In the genomic region with DNA sequence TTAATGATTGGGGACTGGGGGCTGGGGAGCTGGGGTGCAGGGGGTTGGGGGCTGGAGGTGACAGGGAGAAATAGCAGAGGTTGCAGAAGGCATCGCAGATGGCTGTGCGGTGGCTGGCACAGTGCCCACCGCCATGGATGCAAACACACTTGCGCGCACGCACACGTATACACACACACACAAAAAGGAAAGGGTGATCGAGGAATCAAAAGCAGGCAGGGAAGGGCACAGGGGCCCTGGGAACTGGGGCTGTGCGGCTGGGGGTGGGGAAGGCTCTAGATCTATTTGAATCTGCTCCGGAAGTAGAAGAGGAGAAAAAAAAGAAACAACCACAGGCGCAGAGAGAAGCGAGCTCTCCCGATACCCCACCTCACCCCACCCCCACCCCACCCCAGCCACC, we compare ENCODE assay signal across 10 cellular contexts. TPM values are rescaled to one million over a fixed set of nuclear protein-coding genes. Genes with fewer than 3 reads are reported as not detected.
A peak's percentile ranks its signal among the peaks of the same experiment; 100 is the strongest.
DNase-seq lines count a peak whose midpoint lies in the region; ATAC-seq and TF ChIP-seq lines count a peak whose summit lies in the region.
"Had no signal": no experiment of that assay in that cellular context is flagged by ENCODE, and none has a peak within 500 bp of the region (broad histone marks: within the 10 kb centered on the region; RNA-seq: fewer than 3 reads in every experiment).

No MANE protein-coding gene starts in this region.

- H3K9me3 ChIP-seq in CD8-positive, alpha-beta T cell (ENCODE audit: low read length), result no peaks in the 10 kb centered on the region
- H3K9me3 ChIP-seq in T-helper 17 cell (ENCODE audit: control insufficient read depth, low read length, poor library complexity, severe bottlenecking), result no peaks in the 10 kb centered on the region
- no peaks in the 10 kb centered on the region for H3K9me3 ChIP-seq in smooth muscle cell (replicated peaks; ENCODE audit: low read depth)

- H3K4me1 ChIP-seq in CD8-positive, alpha-beta T cell (ENCODE audit: insufficient read depth, low read length), result no peaks in the 10 kb centered on the region
- H3K4me1 ChIP-seq in smooth muscle cell (ENCODE audit: low read depth), result no peaks in the 10 kb centered on the region

- H4K20me1 ChIP-seq in smooth muscle cell (ENCODE audit: low read depth), result no peaks in the 10 kb centered on the region

- intact Hi-C loops in CD8-positive, alpha-beta T cell (cut with DNase I, micrococcal nuclease), result no loop called here
- intact Hi-C loops in head of caudate nucleus (cut with DNase I), result no loop called here

- H3K4me3 ChIP-seq in CD8-positive, alpha-beta T cell (ENCODE audit: low read depth, low read length), result no peak overlapping the region
- H3K4me3 ChIP-seq in smooth muscle cell, result no peak overlapping the region

- peaks cover 20% of the 10 kb centered on the region for H3K4me1 Mint-ChIP-seq in CD8-positive, alpha-beta T cell (ENCODE audit: low read depth)
- peaks cover 13% of the 10 kb centered on the region for H3K4me1 Mint-ChIP-seq in T-helper 17 cell

- H3K36me3 Mint-ChIP-seq in CD8-positive, alpha-beta T cell, result peaks cover 4% of the 10 kb centered on the region
- peaks cover 6% of the 10 kb centered on the region for H3K36me3 Mint-ChIP-seq in T-helper 17 cell (ENCODE audit: low read depth)

- peak in 1 of 7 experiments; percentile 26 for DNase-seq in CD8-positive, alpha-beta T cell
- DNase-seq in NCI-H128 (lab: John Stamatoyannopoulos, UW; ENCODE audit: unreplicated experiment) (peak; percentile 23), T-helper 17 cell (no peak), head of caudate nucleus (peak in 36 of 42 donors; percentile 31 to 73 (median 56)), HCEC 1CT (no peak), smooth muscle cell (lab: John Stamatoyannopoulos, UW; ENCODE audit: unreplicated experiment) (no peak)
- DNase-seq: kidney, retina had no signal

- POLR2A ChIA-PET in CD8-positive, alpha-beta T cell (lab: Charles Lee), result interaction anchor here (0.6 kb wide), 1 partner anchor 47 kb away, joined by 3 read pairs; no protein-coding TSS in a partner anchor

- H3K9ac ChIP-seq in smooth muscle cell (ENCODE audit: low read depth), result no peak overlapping the region

- WGBS in smooth muscle cell (ENCODE audit: low lambda C conversion rate), result 80% methylated on average over 12 of the region's 13 CpGs

- H3F3A ChIP-seq in smooth muscle cell (ENCODE audit: low read depth), result no peaks in the 10 kb centered on the region

- H3K36me3 ChIP-seq in CD8-positive, alpha-beta T cell (ENCODE audit: insufficient read depth, low read length), result no peaks in the 10 kb centered on the region
- no peaks in the 10 kb centered on the region for H3K36me3 ChIP-seq in smooth muscle cell (ENCODE audit: low read depth)

- CTCF ChIA-PET in CD8-positive, alpha-beta T cell (lab: Charles Lee), result interaction anchor here (1.0 to 2.6 kb wide), 3 partner anchors 11 to 77 kb away, joined by 3 to 13 read pairs (median 3); no protein-coding TSS in a partner anchor

- TF ChIP-seq CTCF in CD8-positive, alpha-beta T cell (IDR thresholded peaks at IDR 0.05), result no peak
- no peak for TF ChIP-seq CTCF in smooth muscle cell (IDR thresholded peaks at IDR 0.05; ENCODE audit: borderline replicate concordance, insufficient read depth, poor library complexity, severe bottlenecking)

- H3K4me3 Mint-ChIP-seq in CD8-positive, alpha-beta T cell, result peak overlapping the region; percentile 82
- H3K4me3 Mint-ChIP-seq in T-helper 17 cell, result peak overlapping the region; percentile 86

- H3K27ac ChIP-seq in CD8-positive, alpha-beta T cell (ENCODE audit: low read depth, low read length), result no peak overlapping the region
- H3K27ac ChIP-seq in smooth muscle cell (ENCODE audit: low read depth), result no peak overlapping the region

- H2AFZ ChIP-seq in smooth muscle cell (ENCODE audit: low read depth), result no peak overlapping the region

- H3K9me3 Mint-ChIP-seq in CD8-positive, alpha-beta T cell, result no peaks in the 10 kb centered on the region

- ATAC-seq in CD8-positive, alpha-beta T cell, result peak; percentile 44
- ATAC-seq in T-helper 17 cell, result no peak
- no peak for ATAC-seq in HG02623 (IDR thresholded peaks at IDR 0.05; ENCODE audit: unreplicated experiment)
- no peak for ATAC-seq in GM18498 (IDR thresholded peaks at IDR 0.05; ENCODE audit: unreplicated experiment)

- H3K79me2 ChIP-seq in smooth muscle cell (ENCODE audit: low read depth), result no peaks in the 10 kb centered on the region

- no peak overlapping the region for H3K27ac Mint-ChIP-seq in CD8-positive, alpha-beta T cell
- peak overlapping the region; percentile 27 for H3K27ac Mint-ChIP-seq in T-helper 17 cell

- no peaks in the 10 kb centered on the region for H3K27me3 ChIP-seq in CD8-positive, alpha-beta T cell (ENCODE audit: insufficient read depth, low read length)
- no peaks in the 10 kb centered on the region for H3K27me3 ChIP-seq in smooth muscle cell (ENCODE audit: low read depth)

- no peak overlapping the region for H3K4me2 ChIP-seq in smooth muscle cell

- no peaks in the 10 kb centered on the region for H3K27me3 Mint-ChIP-seq in CD8-positive, alpha-beta T cell (ENCODE audit: low read depth)
- no peaks in the 10 kb centered on the region for H3K27me3 Mint-ChIP-seq in T-helper 17 cell

RNA-seq across cellular contexts. Expression of gene ZFHX2, which starts 39.4 kb away (rescaled TPM):
- total RNA-seq in CD8-positive, alpha-beta T cell, result under 1 TPM; 0.24 to 0.25 TPM
- total RNA-seq in T-helper 17 cell, result under 1 TPM; 0.16 to 0.27 TPM
- total RNA-seq in smooth muscle cell, result 0.13 and 0.27 TPM in 2 replicates
- polyA plus RNA-seq in smooth muscle cell, result 1.4 and 1.6 TPM in 2 replicates

RNA-seq across cellular contexts. Expression of gene NGDN, which starts 42.7 kb away (rescaled TPM):
- 100 to 1,000 TPM; 173 TPM for total RNA-seq in CD8-positive, alpha-beta T cell
- total RNA-seq in T-helper 17 cell (100 to 1,000 TPM in 1 of 2 donors, 10 to 100 TPM in 1; 97.6 to 120 TPM), smooth muscle cell (43.2 and 52.0 TPM in 2 replicates)
- polyA plus RNA-seq in smooth muscle cell, result 58.0 and 59.6 TPM in 2 replicates

RNA-seq across cellular contexts. Expression of gene THTPA, which starts 43.9 kb away (rescaled TPM):
- 10 to 100 TPM; 10.7 to 12.4 TPM for total RNA-seq in CD8-positive, alpha-beta T cell
- total RNA-seq in T-helper 17 cell (10 to 100 TPM in 1 of 2 donors, 1 to 10 TPM in 1; 10.0 to 13.6 TPM), smooth muscle cell (5.7 and 10.2 TPM in 2 replicates)
- polyA plus RNA-seq in smooth muscle cell, result 6.1 and 7.3 TPM in 2 replicates

RNA-seq across cellular contexts. Expression of gene AP1G2, which starts 55.4 kb away (rescaled TPM):
- 100 to 1,000 TPM; 153 to 160 TPM for total RNA-seq in CD8-positive, alpha-beta T cell
- total RNA-seq in T-helper 17 cell (100 to 1,000 TPM; 268 to 313 TPM), smooth muscle cell (45.4 and 59.3 TPM in 2 replicates)
- 62.4 and 109 TPM in 2 replicates for polyA plus RNA-seq in smooth muscle cell

Comparison
In these comparisons a context has a peak if more than half of its experiments do, and no peak if none do; other contexts are left out.
1. DNase-seq: peak in NCI-H128 (single experiment) and head of caudate nucleus (36 of 42); none in T-helper 17 cell (0 of 3), HCEC 1CT (single experiment) and smooth muscle cell (single experiment).